20 cellular contexts compared by ENCODE assay signal in the genomic region with DNA sequence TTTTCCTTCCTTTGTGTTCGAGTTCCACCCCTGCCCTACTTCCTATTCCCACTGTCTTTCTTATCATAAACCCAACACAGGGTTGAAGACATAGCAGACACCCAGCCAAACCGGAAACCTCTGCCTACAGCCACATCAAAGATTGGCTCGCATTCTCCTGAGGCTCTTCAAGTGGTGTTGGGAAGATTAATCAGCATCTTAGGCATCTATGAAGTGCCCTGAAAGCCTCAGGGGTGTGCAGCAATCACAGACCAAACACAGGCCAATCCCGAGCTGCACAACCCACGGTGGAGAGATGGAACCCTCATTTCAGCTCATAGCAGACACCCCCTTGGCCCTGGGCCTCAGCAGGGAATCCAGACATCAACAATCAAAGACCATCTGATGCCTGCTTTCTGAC.
A peak's percentile ranks its signal among the peaks of the same experiment; 100 is the strongest.
DNase-seq lines count a peak whose midpoint lies in the region; ATAC-seq, FAIRE-seq and TF ChIP-seq lines count a peak whose summit lies in the region.
"Had no signal": no experiment of that assay in that cellular context is flagged by ENCODE, and none has a peak within 500 bp of the region (broad histone marks: within the 10 kb centered on the region; RNA-seq: fewer than 3 reads in every experiment).

No MANE protein-coding gene starts in this region.

- H3K9ac ChIP-seq in astrocyte (ENCODE audit: low read length) = no peak overlapping the region

- H3K27ac Mint-ChIP-seq in astrocyte (ENCODE audit: unreplicated experiment) = no peak overlapping the region
- H3K27ac Mint-ChIP-seq: mesothelial cell of epicardium had no signal

- H3K36me3 Mint-ChIP-seq in astrocyte (ENCODE audit: low read depth, unreplicated experiment) = no peaks in the 10 kb centered on the region
- H3K36me3 Mint-ChIP-seq: mesothelial cell of epicardium had no signal

- H3K27ac ChIP-seq in astrocyte (ENCODE audit: low read depth, low read length) (no peak overlapping the region), right lobe of liver (no peak overlapping the region)
- H3K27ac ChIP-seq: C4-2B, esophagus muscularis mucosa, right atrium auricular region, thoracic aorta had no signal

- intact Hi-C loops in right lobe of liver (cut with DNase I) = no loop called here

- ATAC-seq in right lobe of liver (peak; percentile 25 to 42 (median 42)), HG02970 (IDR thresholded peaks at IDR 0.05; ENCODE audit: low FRiP score, unreplicated experiment) (no peak)

- H3K4me3 Mint-ChIP-seq in astrocyte (ENCODE audit: unreplicated experiment) = no peak overlapping the region
- H3K4me3 Mint-ChIP-seq: mesothelial cell of epicardium had no signal

- TF ChIP-seq POLR2A in right lobe of liver (IDR thresholded peaks at IDR 0.05) = no peak

- no peak overlapping the region for H3K4me2 ChIP-seq in astrocyte (ENCODE audit: low read length)

- no peak overlapping the region for H2AFZ ChIP-seq in astrocyte (ENCODE audit: low read depth, low read length)

- peaks cover 82% of the 10 kb centered on the region for H3K27me3 Mint-ChIP-seq in astrocyte (ENCODE audit: low read depth, unreplicated experiment)

- peaks cover 29% of the 10 kb centered on the region for H3K27me3 ChIP-seq in astrocyte (ENCODE audit: insufficient read depth, low read length)
- H3K27me3 ChIP-seq in right lobe of liver = no peaks in the 10 kb centered on the region
- H3K27me3 ChIP-seq: esophagus muscularis mucosa, right atrium auricular region had no signal

- H3K9me3 ChIP-seq in astrocyte (ENCODE audit: insufficient read depth, low read depth, low read length) (no peaks in the 10 kb centered on the region), right lobe of liver (no peaks in the 10 kb centered on the region)
- H3K9me3 ChIP-seq: esophagus muscularis mucosa, right atrium auricular region, thoracic aorta had no signal

- peak; percentile 71 for DNase-seq in DMS79 treated with DMSO at 0.1 percent for 48 hours (lab: John Stamatoyannopoulos, UW)
- DNase-seq in LoVo (ENCODE audit: low spot score) = peak; percentile 24
- peak; percentile 71 for DNase-seq in astrocyte (ENCODE audit: low read depth)
- DNase-seq in right lobe of liver = peak in 1 of 3 donors; percentile 38
- DNase-seq in SIG-M5 treated with dmso at 0.1 percent for 504 hours (lab: John Stamatoyannopoulos, UW; ENCODE audit: unreplicated experiment) = no peak
- DNase-seq in NCI-H69 (lab: John Stamatoyannopoulos, UW) = no peak
- DNase-seq in amniotic stem cell (lab: John Stamatoyannopoulos, UW) = no peak
- DNase-seq: activated CD4-positive, alpha-beta T cell treated with anti-CD3 and anti-CD28 coated beads, Interleukin-2, amount 50 U/mL, for 1 hour; activated T-cell treated with anti-CD3 and anti-CD28 coated beads, Interleukin-2, amount 50 U/mL, for 48 hours; NCI-H1048; NCI-H2171; SHP77; stimulated activated CD4-positive, alpha-beta T cell treated with anti-CD3 and anti-CD28 coated beads, Interleukin-2, amount 100 ng/mL, for 48 hours had no signal

- 43% methylated on average over 5 of the region's 5 CpGs for WGBS in right lobe of liver (ENCODE audit: insufficient coverage, low coverage, low lambda C conversion rate, missing lambda C conversion rate)

- H3K9me3 Mint-ChIP-seq in astrocyte (ENCODE audit: unreplicated experiment) = peaks cover 10% of the 10 kb centered on the region

- H3K36me3 ChIP-seq in astrocyte (ENCODE audit: insufficient read depth, low read length) (no peaks in the 10 kb centered on the region), right lobe of liver (no peaks in the 10 kb centered on the region)
- H3K36me3 ChIP-seq: esophagus muscularis mucosa, right atrium auricular region, thoracic aorta had no signal

- no peak for FAIRE-seq in astrocyte (lab: Jason Lieb, UNC)
- FAIRE-seq: colon had no signal

- H4K20me1 ChIP-seq in astrocyte (ENCODE audit: insufficient read depth, low read length) = no peaks in the 10 kb centered on the region

- H3K4me1 ChIP-seq in astrocyte (ENCODE audit: insufficient read depth, low read length) = no peaks in the 10 kb centered on the region
- H3K4me1 ChIP-seq in right lobe of liver = no peaks in the 10 kb centered on the region
- H3K4me1 ChIP-seq: esophagus muscularis mucosa, right atrium auricular region had no signal

- TF ChIP-seq CTCF in astrocyte (IDR thresholded peaks at IDR 0.05; ENCODE audit: insufficient read depth, low read depth, low read length) = no peak
- TF ChIP-seq CTCF in right lobe of liver (IDR thresholded peaks at IDR 0.05) = no peak

- H3K4me1 Mint-ChIP-seq in astrocyte (ENCODE audit: low read depth, unreplicated experiment) = peaks cover 8% of the 10 kb centered on the region

- no peaks in the 10 kb centered on the region for H3K79me2 ChIP-seq in astrocyte (ENCODE audit: insufficient read depth, low read length)

- H3K4me3 ChIP-seq in astrocyte (ENCODE audit: insufficient read depth, low read depth, low read length) (no peak overlapping the region), right lobe of liver (no peak overlapping the region)
- H3K4me3 ChIP-seq: esophagus muscularis mucosa, right atrium auricular region, thoracic aorta had no signal

Comparison
In these comparisons a context has a peak if more than half of its experiments do, and no peak if none do; other contexts are left out.
1. DNase-seq: peak in DMS79 treated with DMSO at 0.1 percent for 48 hours (single experiment), LoVo (single experiment) and astrocyte (single experiment); none in SIG-M5 treated with dmso at 0.1 percent for 504 hours (single experiment), NCI-H69 (single experiment) and amniotic stem cell (single experiment).